In the genomic region with DNA sequence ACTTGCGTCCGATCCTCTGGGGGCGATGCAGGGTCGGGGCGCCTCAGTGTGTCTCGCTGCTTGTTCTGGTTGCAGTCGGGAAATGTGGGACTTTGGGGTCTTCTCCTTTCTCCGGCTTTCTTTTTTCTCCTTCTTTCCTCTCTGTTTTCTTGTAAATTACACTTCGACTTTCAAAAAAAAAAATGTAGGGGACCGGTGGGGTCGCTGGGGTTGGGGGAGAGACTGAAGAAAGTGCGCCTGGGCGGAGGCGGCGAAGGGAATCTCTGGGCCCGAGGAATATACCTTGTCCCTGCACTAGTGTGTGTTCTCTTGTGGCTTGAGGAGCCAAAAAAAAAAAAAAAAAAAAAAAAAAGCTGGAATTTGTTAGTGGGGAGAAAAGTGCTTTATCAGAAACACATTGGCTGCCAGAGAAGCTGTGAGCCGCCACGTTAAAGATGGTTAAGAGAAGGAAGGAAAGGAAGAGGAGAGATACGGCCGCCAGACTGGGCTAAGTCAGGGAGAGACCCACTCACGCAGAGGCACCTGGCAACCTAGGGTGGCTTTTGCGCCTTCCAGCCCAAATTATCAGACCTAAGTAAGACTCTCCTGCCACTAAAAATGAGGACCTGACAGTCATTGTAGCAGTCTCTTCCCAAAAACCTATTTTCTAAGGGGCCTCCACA, we compare ENCODE assay signal across 13 cellular contexts. TPM values are rescaled to one million over a fixed set of nuclear protein-coding genes. Genes with fewer than 3 reads are reported as not detected.
DNase-seq lines count a peak whose midpoint lies in the region; ATAC-seq and TF ChIP-seq lines count a peak whose summit lies in the region.
"Had no signal": no experiment of that assay in that cellular context is flagged by ENCODE, and none has a peak within 500 bp of the region (broad histone marks: within the 10 kb centered on the region; RNA-seq: fewer than 3 reads in every experiment).

No MANE protein-coding gene starts in this region.

- H3K36me3 Mint-ChIP-seq in brain (no peaks in the 10 kb centered on the region), memory B cell (no peaks in the 10 kb centered on the region)

- peak; percentile 28 for ATAC-seq in memory B cell (ENCODE audit: low read depth)
- ATAC-seq in HG02852 (IDR thresholded peaks at IDR 0.05; ENCODE audit: unreplicated experiment) = no peak
- ATAC-seq in HG03442 (IDR thresholded peaks at IDR 0.05; ENCODE audit: unreplicated experiment) = no peak
- ATAC-seq: left colon had no signal

- H3K4me3 Mint-ChIP-seq in brain = peak overlapping the region in 4 of 5 experiments; percentile 45 to 82 (median 78)
- peak overlapping the region; percentile 82 for H3K4me3 Mint-ChIP-seq in memory B cell

- peaks cover 81% of the 10 kb centered on the region for H3K27me3 ChIP-seq in left ventricle myocardium inferior (ENCODE audit: low read depth)

- no peaks in the 10 kb centered on the region for H3K36me3 ChIP-seq in left ventricle myocardium inferior
- H3K36me3 ChIP-seq: MG63 had no signal

- peaks cover 54% of the 10 kb centered on the region for H3K4me1 ChIP-seq in left ventricle myocardium inferior

- DNase-seq in left ventricle myocardium inferior (no peak), cardiac septum (ENCODE audit: low spot score) (no peak), memory B cell (ENCODE audit: low spot score in 2 of 2) (no peak), SW480 (ENCODE audit: low spot score) (no peak), AML-193 (lab: John Stamatoyannopoulos, UW) (no peak)
- DNase-seq: activated gamma-delta T cell treated with Interleukin-2 at 50 U/mL for 16 hours, left colon, MG63, NCI-H526 treated with DMSO at 0.1 percent for 48 hours, right cardiac atrium had no signal

- H3K9me3 Mint-ChIP-seq in brain = peaks cover 0 to 6% (median under 1%) of the 10 kb centered on the region in 5 experiments
- no peaks in the 10 kb centered on the region for H3K9me3 Mint-ChIP-seq in memory B cell

- H3K27ac Mint-ChIP-seq in brain = no peak overlapping the region
- H3K27ac Mint-ChIP-seq in memory B cell = peak overlapping the region; percentile 11

- peak overlapping the region; percentile 32 for H3K4me3 ChIP-seq in left ventricle myocardium inferior
- H3K4me3 ChIP-seq: MG63 had no signal

- no peak overlapping the region for H3K27ac ChIP-seq in left ventricle myocardium inferior (replicated peaks)

- H3K27me3 Mint-ChIP-seq in brain (peaks cover 100% of the 10 kb centered on the region), memory B cell (peaks cover 5% of the 10 kb centered on the region)

- TF ChIP-seq CTCF in left ventricle myocardium inferior (IDR thresholded peaks at IDR 0.05; ENCODE audit: borderline replicate concordance) (no peak), brain (conservative IDR thresholded peaks at IDR 0.05) (no peak)

- intact Hi-C loops in left ventricle myocardium inferior (cut with micrococcal nuclease) = no loop called here
- intact Hi-C loops in cardiac septum (cut with DNase I) = loop anchor here (5.0 kb wide), 1 partner anchor 38 kb away; no protein-coding TSS in a partner anchor

- H3K4me1 Mint-ChIP-seq in brain (peaks cover 52% of the 10 kb centered on the region), memory B cell (peaks cover 21% of the 10 kb centered on the region)

- no peaks in the 10 kb centered on the region for H3K9me3 ChIP-seq in left ventricle myocardium inferior (replicated peaks)
- H3K9me3 ChIP-seq: MG63 had no signal

RNA-seq across cellular contexts. Expression of a gene that starts 8.4 kb away (rescaled TPM):
- total RNA-seq in left ventricle myocardium inferior = 16.4 TPM
- total RNA-seq in cardiac septum = 18.9 TPM
- 8.6 TPM for polyA plus RNA-seq in brain (ENCODE audit: insufficient read depth, low read depth, low replicate concordance)
